20 cellular contexts compared by ENCODE assay signal in the genomic region with DNA sequence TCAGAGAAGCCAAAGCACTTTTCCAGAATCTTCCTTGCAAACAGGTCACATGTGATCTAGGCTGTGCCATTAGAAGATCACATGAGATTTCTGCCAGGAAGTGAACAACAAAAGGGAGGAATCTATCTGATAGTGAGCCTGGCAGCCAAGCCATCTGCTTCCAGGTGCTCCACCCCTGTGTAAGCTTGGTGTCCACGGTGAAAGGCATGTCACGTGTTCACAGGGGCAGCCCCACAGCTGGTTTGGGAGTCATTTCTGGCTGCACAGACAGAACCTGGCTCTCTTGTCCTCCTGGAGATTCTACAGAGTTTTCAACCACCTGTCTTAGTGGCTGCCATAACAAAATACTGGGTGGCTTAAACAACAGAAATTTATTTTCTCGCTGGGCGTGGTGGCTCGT. TPM values are rescaled to one million over a fixed set of nuclear protein-coding genes. Genes with fewer than 3 reads are reported as not detected.
"Had no signal": no experiment of that assay in that cellular context is flagged by ENCODE, and none has a peak within 500 bp of the region (broad histone marks: within the 10 kb centered on the region; RNA-seq: fewer than 3 reads in every experiment).

No MANE protein-coding gene starts in this region.

- H3K27ac ChIP-seq: cardiac muscle cell, prostate gland, right atrium auricular region, suprapubic skin had no signal

- H3K9me3 ChIP-seq: prostate gland had no signal

- H3K4me1 ChIP-seq: prostate gland had no signal

- H3K4me3 ChIP-seq: cardiac muscle cell, prostate gland, right atrium auricular region, suprapubic skin had no signal

- ATAC-seq: activated CD8-positive, alpha-beta T cell treated with anti-CD3 and anti-CD28 coated beads for 36 hours; activated T-helper 17 cell treated with anti-CD3 and anti-CD28 coated beads, Interleukin-2, amount 50 U/mL, for 72 hours; naive thymus-derived CD4-positive, alpha-beta T cell; stimulated activated naive CD8-positive, alpha-beta T cell treated with anti-CD3 and anti-CD28 coated beads, Interleukin-15, amount 100 ng/mL, for 72 hours had no signal

- H3K36me3 ChIP-seq: cardiac muscle cell, prostate gland, right atrium auricular region, suprapubic skin had no signal

- DNase-seq: activated B cell treated with CpG ODN at 0.5 μM for 24 hours; activated CD4-positive, alpha-beta T cell treated with anti-CD3 and anti-CD28 coated beads for 48 hours; activated CD8-positive, alpha-beta T cell treated with anti-CD3 and anti-CD28 coated beads for 36 hours; activated naive CD4-positive, alpha-beta T cell; activated naive CD8-positive, alpha-beta T cell treated with anti-CD3 and anti-CD28 coated beads, Interleukin-2, amount 10 ng/mL, durations not matched to agents 7 days and 5 days; activated T-cell treated with anti-CD3 and anti-CD28 coated beads, Interleukin-2, amount 50 U/mL, for 1 hour; amygdala; naive thymus-derived CD4-positive, alpha-beta T cell; stimulated activated CD4-positive, alpha-beta T cell treated with anti-CD3 and anti-CD28 coated beads, Interleukin-15, amount 100 ng/mL, for 24 hours; stimulated activated CD4-positive, alpha-beta T cell treated with anti-CD3 and anti-CD28 coated beads, Interleukin-2, amount 100 ng/mL, for 48 hours; stimulated activated naive CD8-positive, alpha-beta T cell treated with anti-CD3 and anti-CD28 coated beads, Interleukin-15, amount 100 ng/mL, for 72 hours had no signal

- H3K27me3 ChIP-seq: right atrium auricular region had no signal

- FAIRE-seq: TTC549 had no signal

RNA-seq across cellular contexts. Expression of gene KSR2, which starts 3.6 kb away (rescaled TPM):
- total RNA-seq: activated B cell treated with CpG ODN at 0.5 μM for 24 hours; activated naive CD8-positive, alpha-beta T cell treated with anti-CD3 and anti-CD28 coated beads, Interleukin-2, amount 10 ng/mL, durations not matched to agents 7 days and 5 days; chondrocyte; fibroblast of villous mesenchyme; osteocyte had no signal
- polyA plus RNA-seq: naive thymus-derived CD4-positive, alpha-beta T cell had no signal
